10 cellular contexts compared by ENCODE assay signal in genomic region chr16:19704321-19705130, GRCh38. TPM values are rescaled to one million over a fixed set of nuclear protein-coding genes. Genes with fewer than 3 reads are reported as not detected.
DNase-seq lines count a peak whose midpoint lies in the region; ATAC-seq, FAIRE-seq and TF ChIP-seq lines count a peak whose summit lies in the region.
"Had no signal": no experiment of that assay in that cellular context is flagged by ENCODE, and none has a peak within 500 bp of the region (broad histone marks: within the 10 kb centered on the region; RNA-seq: fewer than 3 reads in every experiment).

No MANE protein-coding gene starts in this region.

- H3K36me3 ChIP-seq in bronchial epithelial cell (ENCODE audit: control insufficient read depth, insufficient read depth, low read length) = peaks cover 8% of the 10 kb centered on the region
- H3K36me3 ChIP-seq in hepatocyte (replicated peaks; ENCODE audit: insufficient read depth, low read depth) = no peaks in the 10 kb centered on the region
- peaks cover 5 to 56% (median 37%) of the 10 kb centered on the region in 5 donors for H3K36me3 ChIP-seq in subcutaneous abdominal adipose tissue (ENCODE audit: control insufficient read depth in 5 of 5, insufficient read depth in 5 of 5, low read length in 5 of 5)

- no peaks in the 10 kb centered on the region for H4K20me1 ChIP-seq in hepatocyte (ENCODE audit: insufficient read depth, poor library complexity, severe bottlenecking)

- peaks cover 8% of the 10 kb centered on the region for H3K4me1 ChIP-seq in hepatocyte (ENCODE audit: insufficient read depth)
- H3K4me1 ChIP-seq in subcutaneous abdominal adipose tissue (ENCODE audit: control insufficient read depth in 5 of 5, insufficient read depth in 5 of 5, low read length in 5 of 5) = peaks cover 8 to 61% (median 40%) of the 10 kb centered on the region in 5 donors

- H3K9me3 ChIP-seq in hepatocyte (ENCODE audit: low read depth) = no peaks in the 10 kb centered on the region
- no peaks in the 10 kb centered on the region for H3K9me3 ChIP-seq in subcutaneous abdominal adipose tissue (ENCODE audit: control insufficient read depth in 5 of 5, low read length in 5 of 5)

- H2AFZ ChIP-seq in hepatocyte = no peak overlapping the region

- H3K4me3 ChIP-seq in bronchial epithelial cell (ENCODE audit: low read depth, low read length) (no peak overlapping the region), hepatocyte (no peak overlapping the region), subcutaneous abdominal adipose tissue (ENCODE audit: low read depth in 1 of 5, low read length in 5 of 5) (peak overlapping the region in 1 of 5 donors; percentile 26)

- DNase-seq in H4 (ENCODE audit: low spot score) (peak; percentile 82), bronchial epithelial cell (ENCODE audit: low read depth) (peak; percentile 42), hepatocyte (ENCODE audit: low spot score) (peak; percentile 43), UCSD-AML1 (lab: John Stamatoyannopoulos, UW; ENCODE audit: unreplicated experiment) (no peak), RCC 7860 (ENCODE audit: low spot score) (no peak)
- DNase-seq: NCI-H1417 treated with DMSO at 0.1 percent for 48 hours, nephron progenitor cell had no signal

- H3K9ac ChIP-seq in subcutaneous abdominal adipose tissue (ENCODE audit: low read length in 5 of 5) = peak overlapping the region in 2 of 5 donors; percentile 38 to 39

- FAIRE-seq in bronchial epithelial cell (lab: Jason Lieb, UNC) (no peak), RCC 7860 (lab: Jason Lieb, UNC) (no peak)

- no peaks in the 10 kb centered on the region for H3K9me2 ChIP-seq in hepatocyte (replicated peaks; ENCODE audit: insufficient read depth)

- no peak for ATAC-seq in GM19328 (IDR thresholded peaks at IDR 0.05; ENCODE audit: unreplicated experiment)
- no peak for ATAC-seq in GM19324 (IDR thresholded peaks at IDR 0.05; ENCODE audit: low FRiP score, unreplicated experiment)

- no peak overlapping the region for H3K4me2 ChIP-seq in hepatocyte

- WGBS in hepatocyte (ENCODE audit: low lambda C conversion rate, missing lambda C conversion rate) = 83% methylated on average over 18 of the region's 18 CpGs

- TF ChIP-seq CTCF in bronchial epithelial cell (IDR thresholded peaks at IDR 0.05; ENCODE audit: insufficient read depth, low read length, severe bottlenecking) = no peak
- TF ChIP-seq CTCF in hepatocyte (IDR thresholded peaks at IDR 0.05; ENCODE audit: poor library complexity) = no peak

- H3K79me2 ChIP-seq in hepatocyte = no peaks in the 10 kb centered on the region

- H3K27ac ChIP-seq in hepatocyte = peak overlapping the region; percentile 87
- H3K27ac ChIP-seq in subcutaneous abdominal adipose tissue (ENCODE audit: low read depth, low read length) = peak overlapping the region; percentile 86

- no peaks in the 10 kb centered on the region for H3K27me3 ChIP-seq in bronchial epithelial cell (ENCODE audit: control insufficient read depth, insufficient read depth, low read length)
- H3K27me3 ChIP-seq in hepatocyte = no peaks in the 10 kb centered on the region
- H3K27me3 ChIP-seq in subcutaneous abdominal adipose tissue (ENCODE audit: control insufficient read depth in 5 of 5, insufficient read depth in 4 of 5, low read length in 5 of 5) = no peaks in the 10 kb centered on the region

RNA-seq across cellular contexts. Expression of gene KNOP1, which starts 13.5 kb away (rescaled TPM):
- 12.6 and 29.0 TPM in 2 replicates for total RNA-seq in H4 (2014; rRNA removed; shearing (Covaris generic))
- total RNA-seq in bronchial epithelial cell (12.5 and 15.0 TPM in 2 replicates), hepatocyte (19.4 and 22.0 TPM in 2 replicates)
- 28.2 and 30.4 TPM in 2 replicates for polyA plus RNA-seq in hepatocyte

RNA-seq across cellular contexts. Expression of gene IQCK, which starts 13.5 kb away (rescaled TPM):
- 11.7 and 16.2 TPM in 2 replicates for total RNA-seq in H4 (2014; rRNA removed; shearing (Covaris generic))
- total RNA-seq in bronchial epithelial cell = 1.3 and 3.1 TPM in 2 replicates
- total RNA-seq in hepatocyte = 9.7 and 11.8 TPM in 2 replicates
- 7.2 and 12.0 TPM in 2 replicates for polyA plus RNA-seq in hepatocyte

Comparison
In these comparisons a context has a peak if more than half of its experiments do, and no peak if none do; other contexts are left out.
1. DNase-seq: peak in H4 (single experiment), bronchial epithelial cell (single experiment) and hepatocyte (single experiment); none in UCSD-AML1 (single experiment) and RCC 7860 (single experiment).